1 cellular context compared by ENCODE assay signal in genomic region chr17:80268427-80268826, GRCh38.
TF ChIP-seq lines count a peak whose summit lies in the region.

No MANE protein-coding gene starts in this region.

TF ChIP-seq in HepG2, 621 proteins besides CTCF, POLR2A, EP300 and RAD21:
- TF ChIP-seq NKX3-1 (CRISPR knock-in tag; IDR thresholded peaks at IDR 0.05) (no peak), ZFP36L1 (CRISPR knock-in tag; IDR thresholded peaks at IDR 0.05) (no peak), ZNF512 (CRISPR knock-in tag; IDR thresholded peaks at IDR 0.05) (no peak), PRMT3 (CRISPR knock-in tag; IDR thresholded peaks at IDR 0.05; ENCODE audit: borderline replicate concordance, low read depth) (no peak), GPN1 (CRISPR knock-in tag; IDR thresholded peaks at IDR 0.05; ENCODE audit: borderline replicate concordance) (no peak), KLF9 (CRISPR knock-in tag; IDR thresholded peaks at IDR 0.05; ENCODE audit: low read depth) (no peak), YEATS4 (CRISPR knock-in tag; IDR thresholded peaks at IDR 0.05; ENCODE audit: borderline replicate concordance) (no peak), ATF1 (CRISPR knock-in tag; IDR thresholded peaks at IDR 0.05) (no peak), ZSCAN29 (CRISPR knock-in tag; conservative IDR thresholded peaks at IDR 0.05) (no peak), SMYD3 (CRISPR knock-in tag; IDR thresholded peaks at IDR 0.05) (no peak), ZNF678 (CRISPR knock-in tag; IDR thresholded peaks at IDR 0.05) (no peak), TOE1 (CRISPR knock-in tag; IDR thresholded peaks at IDR 0.05) (no peak), NFE2L2 (IDR thresholded peaks at IDR 0.05; ENCODE audit: low read length) (no peak), GATA4 (IDR thresholded peaks at IDR 0.05; ENCODE audit: borderline replicate concordance, low read depth) (no peak), ZBTB39 (CRISPR knock-in tag; IDR thresholded peaks at IDR 0.05) (no peak), ZFP91 (CRISPR knock-in tag; IDR thresholded peaks at IDR 0.05; ENCODE audit: borderline replicate concordance) (no peak), E2F1 (CRISPR knock-in tag; IDR thresholded peaks at IDR 0.05) (no peak), SMAD9 (CRISPR knock-in tag; IDR thresholded peaks at IDR 0.05) (no peak), ZHX1 (CRISPR knock-in tag; IDR thresholded peaks at IDR 0.05; ENCODE audit: low read depth) (no peak)
TF ChIP-seq in HepG2: peak in this region for 0.
